25 cellular contexts compared by ENCODE assay signal in the genomic region with DNA sequence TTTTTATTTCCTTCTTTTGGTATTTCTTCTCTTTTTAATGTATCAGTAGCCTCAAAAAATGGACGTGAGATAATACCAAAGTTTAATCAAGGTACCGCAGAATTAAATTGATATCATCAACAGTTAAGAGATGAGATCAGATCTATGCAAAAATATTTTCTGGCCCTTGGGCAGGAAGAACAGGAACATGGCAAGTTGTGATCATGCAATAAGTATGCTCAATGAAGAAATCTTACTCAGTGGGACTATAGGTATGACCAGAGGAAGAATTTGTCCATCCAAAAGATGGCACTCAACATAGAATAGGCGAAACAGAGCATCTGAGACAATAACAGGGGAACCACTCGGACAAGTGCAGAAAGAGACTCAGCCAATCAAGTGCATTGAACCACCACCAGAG. TPM values are rescaled to one million over a fixed set of nuclear protein-coding genes. Genes with fewer than 3 reads are reported as not detected.
"Had no signal": no experiment of that assay in that cellular context is flagged by ENCODE, and none has a peak within 500 bp of the region (broad histone marks: within the 10 kb centered on the region; RNA-seq: fewer than 3 reads in every experiment).

No MANE protein-coding gene starts in this region.

- H3K4me1 ChIP-seq: left ventricle myocardium inferior, lower lobe of right lung, neural progenitor cell had no signal

- H3K79me2 ChIP-seq: hepatocyte had no signal

- H3K36me3 ChIP-seq: left ventricle myocardium inferior, lower lobe of right lung, neural progenitor cell, ovary, stomach, thoracic aorta, transverse colon had no signal

- H2AFZ ChIP-seq: hepatocyte had no signal

- H3K9ac ChIP-seq: neural progenitor cell had no signal

- H3K27ac ChIP-seq: foreskin keratinocyte, hepatocyte, left ventricle myocardium inferior, lower lobe of right lung, neural progenitor cell, ovary, stomach, thoracic aorta had no signal

- DNase-seq: cortex of kidney; effector memory CD4-positive, alpha-beta T cell; head of caudate nucleus; kidney; left cardiac atrium; left ventricle myocardium inferior; lower lobe of right lung; midbrain; nucleus accumbens; ovary; right cardiac atrium; small intestine; stimulated activated CD4-positive, alpha-beta T cell treated with anti-CD3 and anti-CD28 coated beads, Interleukin-12 subunit alpha, Interleukin-12 subunit beta, amount 100 ng/mL, for 4 hours; stimulated activated naive CD4-positive, alpha-beta T cell; substantia nigra; transverse colon had no signal

- H3K9me3 ChIP-seq: left ventricle myocardium inferior, lower lobe of right lung, ovary, stomach, thoracic aorta, transverse colon had no signal

- FAIRE-seq: endometrium, kidney, small intestine had no signal

- H3K27me3 ChIP-seq: foreskin keratinocyte, hepatocyte, neural progenitor cell, ovary, stomach, transverse colon had no signal

- ATAC-seq: left cardiac atrium; natural killer cell treated with Interleukin-12 subunit alpha and Interleukin-12 subunit beta and Interleukin-15 and Interleukin-18, amount 100 ng/mL, for 72 hours; right cardiac atrium had no signal

- H3K4me2 ChIP-seq: hepatocyte, neural progenitor cell had no signal

- H3K4me3 ChIP-seq: hepatocyte, left ventricle myocardium inferior, lower lobe of right lung, neural progenitor cell, ovary, stomach, thoracic aorta, transverse colon had no signal

RNA-seq across cellular contexts. Expression of a gene that starts 0.9 kb away (rescaled TPM):
- total RNA-seq: epithelial cell of proximal tubule; foreskin keratinocyte; hepatocyte; left cardiac atrium; left ventricle myocardium inferior; natural killer cell treated with Interleukin-12 subunit alpha and Interleukin-12 subunit beta and Interleukin-15 and Interleukin-18, amount 100 ng/mL, for 72 hours; posterior vena cava; stomach; transverse colon had no signal
- polyA plus RNA-seq: hepatocyte, right cardiac atrium, stomach had no signal
